In the genomic region with DNA sequence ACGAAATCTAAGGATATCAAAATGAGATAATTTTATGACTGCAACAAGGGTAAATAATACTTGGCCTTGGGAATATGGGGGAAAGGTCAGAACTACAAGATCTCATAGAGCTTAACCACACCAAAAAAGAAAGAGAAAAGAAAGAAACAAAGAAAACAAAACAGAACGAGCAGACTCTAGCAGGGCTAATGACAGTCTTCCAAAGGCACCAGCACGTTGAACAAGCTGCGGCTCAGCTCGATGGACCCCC, we compare ENCODE assay signal across 8 cellular contexts. TPM values are rescaled to one million over a fixed set of nuclear protein-coding genes. Genes with fewer than 3 reads are reported as not detected.
A peak's percentile ranks its signal among the peaks of the same experiment; 100 is the strongest.
DNase-seq lines count a peak whose midpoint lies in the region; ATAC-seq and TF ChIP-seq lines count a peak whose summit lies in the region.

No MANE protein-coding gene starts in this region.

- H3K9me3 Mint-ChIP-seq in T-helper 1 cell treated with Interleukin-12 subunit alpha and Interleukin-12 subunit beta and Interleukin-4 antibody, amounts not matched to agents 30 μg/mL and 1 μg/mL, for 36 hours: no peaks in the 10 kb centered on the region
- peaks cover 6% of the 10 kb centered on the region; the same call in 1 of the 2 replicates for H3K9me3 Mint-ChIP-seq in WTC11

- H3K4me1 Mint-ChIP-seq in T-helper 1 cell treated with Interleukin-12 subunit alpha and Interleukin-12 subunit beta and Interleukin-4 antibody, amounts not matched to agents 30 μg/mL and 1 μg/mL, for 36 hours (ENCODE audit: low read depth): peaks cover 31% of the 10 kb centered on the region
- H3K4me1 Mint-ChIP-seq in WTC11: peaks cover 34% of the 10 kb centered on the region

- no peak for TF ChIP-seq CTCF in WTC11 (IDR thresholded peaks at IDR 0.05)
- TF ChIP-seq CTCF in spleen (IDR thresholded peaks at IDR 0.05 in 8 of 11, conservative IDR thresholded peaks at IDR 0.05 in 3 of 11): no peak

- DNase-seq in T-helper 1 cell (no peak), WTC11 (ENCODE audit: low spot score) (no peak), iPS DF 6.9 (ENCODE audit: low read depth, low spot score) (no peak), spleen (no peak)

- CTCF ChIA-PET in WTC11 (lab: Charles Lee): interaction anchor here (0.6 to 3.8 kb wide), 10 partner anchors 9 to 861 kb away, joined by 3 to 19 read pairs (median 3); a partner anchor contains a TSS

- H3K27me3 ChIP-seq in iPS DF 6.9 (ENCODE audit: control insufficient read depth, insufficient read depth, low read length) (no peaks in the 10 kb centered on the region), spleen (replicated peaks in 1 of 7) (no peaks in the 10 kb centered on the region)

- no peak overlapping the region for H3K27ac ChIP-seq in iPS DF 6.9 (ENCODE audit: low read length)
- H3K27ac ChIP-seq in spleen: peak overlapping the region; percentile 81 to 97 (median 92)

- ATAC-seq in WTC11 (no peak), HG03460 (IDR thresholded peaks at IDR 0.05; ENCODE audit: unreplicated experiment) (no peak), GM18909 (IDR thresholded peaks at IDR 0.05; ENCODE audit: poor library complexity, unreplicated experiment) (no peak), HG02840 (IDR thresholded peaks at IDR 0.05; ENCODE audit: low FRiP score, unreplicated experiment) (no peak)

- H3K4me3 Mint-ChIP-seq in T-helper 1 cell treated with Interleukin-12 subunit alpha and Interleukin-12 subunit beta and Interleukin-4 antibody, amounts not matched to agents 30 μg/mL and 1 μg/mL, for 36 hours: peak overlapping the region; percentile 91
- H3K4me3 Mint-ChIP-seq in WTC11: peak overlapping the region; percentile 84

- H3K4me3 ChIP-seq in iPS DF 6.9 (ENCODE audit: low read length) (peak overlapping the region; percentile 81; the same call in 1 of the 2 replicates), spleen (peak overlapping the region; percentile 55 to 94 (median 84))

- no peak for TF ChIP-seq POLR2A in spleen (IDR thresholded peaks at IDR 0.05)

- POLR2A ChIA-PET in WTC11 (lab: Charles Lee): interaction anchor here (0.6 to 3.0 kb wide), 6 partner anchors 8 to 225 kb away, joined by 3 to 16 read pairs (median 5); a partner anchor contains a TSS

- peak overlapping the region; percentile 83 for H3K27ac Mint-ChIP-seq in T-helper 1 cell treated with Interleukin-12 subunit alpha and Interleukin-12 subunit beta and Interleukin-4 antibody, amounts not matched to agents 30 μg/mL and 1 μg/mL, for 36 hours
- peak overlapping the region; percentile 91 for H3K27ac Mint-ChIP-seq in WTC11

- H3K36me3 Mint-ChIP-seq in T-helper 1 cell treated with Interleukin-12 subunit alpha and Interleukin-12 subunit beta and Interleukin-4 antibody, amounts not matched to agents 30 μg/mL and 1 μg/mL, for 36 hours (ENCODE audit: low read depth): peaks cover 8% of the 10 kb centered on the region
- no peaks in the 10 kb centered on the region for H3K36me3 Mint-ChIP-seq in WTC11

- no peaks in the 10 kb centered on the region for H3K36me3 ChIP-seq in iPS DF 6.9 (ENCODE audit: control insufficient read depth, insufficient read depth, low read length)
- no peaks in the 10 kb centered on the region for H3K36me3 ChIP-seq in spleen

- no CpG with 5 or more reads among the region's 5 CpGs for WGBS in iPS DF 6.9 (ENCODE audit: insufficient coverage, insufficient read length)
- 0 to 3% (median 0%) methylated on average over 5 of the region's 5 CpGs for WGBS in spleen, 5 donors

- no peaks in the 10 kb centered on the region for H3K27me3 Mint-ChIP-seq in T-helper 1 cell treated with Interleukin-12 subunit alpha and Interleukin-12 subunit beta and Interleukin-4 antibody, amounts not matched to agents 30 μg/mL and 1 μg/mL, for 36 hours (ENCODE audit: low read depth)
- no peaks in the 10 kb centered on the region for H3K27me3 Mint-ChIP-seq in WTC11 (ENCODE audit: low read depth)

- H3K4me1 ChIP-seq in iPS DF 6.9 (ENCODE audit: control insufficient read depth, insufficient read depth, low read length): no peaks in the 10 kb centered on the region; the same call in 1 of the 2 replicates
- peaks cover 10 to 56% (median 39%) of the 10 kb centered on the region in 6 donors for H3K4me1 ChIP-seq in spleen

- no peaks in the 10 kb centered on the region for H3K9me3 ChIP-seq in iPS DF 6.9 (ENCODE audit: control insufficient read depth, insufficient read depth, low read length)
- no peaks in the 10 kb centered on the region for H3K9me3 ChIP-seq in spleen

- intact Hi-C loops in spleen (cut with DNase I; ENCODE audit: low total_unique reads): loop anchor here (10.0 kb wide), 1 partner anchor 705 kb away; no protein-coding TSS in a partner anchor

TF ChIP-seq in WTC11, 78 proteins besides CTCF, POLR2A, EP300 and RAD21 (continues in another document):
- TF ChIP-seq, protein P1, sequence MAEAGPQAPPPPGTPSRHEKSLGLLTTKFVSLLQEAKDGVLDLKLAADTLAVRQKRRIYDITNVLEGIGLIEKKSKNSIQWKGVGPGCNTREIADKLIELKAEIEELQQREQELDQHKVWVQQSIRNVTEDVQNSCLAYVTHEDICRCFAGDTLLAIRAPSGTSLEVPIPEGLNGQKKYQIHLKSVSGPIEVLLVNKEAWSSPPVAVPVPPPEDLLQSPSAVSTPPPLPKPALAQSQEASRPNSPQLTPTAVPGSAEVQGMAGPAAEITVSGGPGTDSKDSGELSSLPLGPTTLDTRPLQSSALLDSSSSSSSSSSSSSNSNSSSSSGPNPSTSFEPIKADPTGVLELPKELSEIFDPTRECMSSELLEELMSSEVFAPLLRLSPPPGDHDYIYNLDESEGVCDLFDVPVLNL (CRISPR knock-in tag; IDR thresholded peaks at IDR 0.05; ENCODE audit: borderline replicate concordance, low read depth): no peak
- TF ChIP-seq, protein P2, sequence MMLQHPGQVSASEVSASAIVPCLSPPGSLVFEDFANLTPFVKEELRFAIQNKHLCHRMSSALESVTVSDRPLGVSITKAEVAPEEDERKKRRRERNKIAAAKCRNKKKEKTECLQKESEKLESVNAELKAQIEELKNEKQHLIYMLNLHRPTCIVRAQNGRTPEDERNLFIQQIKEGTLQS (CRISPR knock-in tag; conservative IDR thresholded peaks at IDR 0.05): no peak
- TF ChIP-seq JAZF1 (CRISPR knock-in tag; IDR thresholded peaks at IDR 0.05) (no peak), ATF1 (CRISPR knock-in tag; IDR thresholded peaks at IDR 0.05) (no peak), CREB1 (CRISPR knock-in tag; IDR thresholded peaks at IDR 0.05) (no peak)
- TF ChIP-seq, protein P3, sequence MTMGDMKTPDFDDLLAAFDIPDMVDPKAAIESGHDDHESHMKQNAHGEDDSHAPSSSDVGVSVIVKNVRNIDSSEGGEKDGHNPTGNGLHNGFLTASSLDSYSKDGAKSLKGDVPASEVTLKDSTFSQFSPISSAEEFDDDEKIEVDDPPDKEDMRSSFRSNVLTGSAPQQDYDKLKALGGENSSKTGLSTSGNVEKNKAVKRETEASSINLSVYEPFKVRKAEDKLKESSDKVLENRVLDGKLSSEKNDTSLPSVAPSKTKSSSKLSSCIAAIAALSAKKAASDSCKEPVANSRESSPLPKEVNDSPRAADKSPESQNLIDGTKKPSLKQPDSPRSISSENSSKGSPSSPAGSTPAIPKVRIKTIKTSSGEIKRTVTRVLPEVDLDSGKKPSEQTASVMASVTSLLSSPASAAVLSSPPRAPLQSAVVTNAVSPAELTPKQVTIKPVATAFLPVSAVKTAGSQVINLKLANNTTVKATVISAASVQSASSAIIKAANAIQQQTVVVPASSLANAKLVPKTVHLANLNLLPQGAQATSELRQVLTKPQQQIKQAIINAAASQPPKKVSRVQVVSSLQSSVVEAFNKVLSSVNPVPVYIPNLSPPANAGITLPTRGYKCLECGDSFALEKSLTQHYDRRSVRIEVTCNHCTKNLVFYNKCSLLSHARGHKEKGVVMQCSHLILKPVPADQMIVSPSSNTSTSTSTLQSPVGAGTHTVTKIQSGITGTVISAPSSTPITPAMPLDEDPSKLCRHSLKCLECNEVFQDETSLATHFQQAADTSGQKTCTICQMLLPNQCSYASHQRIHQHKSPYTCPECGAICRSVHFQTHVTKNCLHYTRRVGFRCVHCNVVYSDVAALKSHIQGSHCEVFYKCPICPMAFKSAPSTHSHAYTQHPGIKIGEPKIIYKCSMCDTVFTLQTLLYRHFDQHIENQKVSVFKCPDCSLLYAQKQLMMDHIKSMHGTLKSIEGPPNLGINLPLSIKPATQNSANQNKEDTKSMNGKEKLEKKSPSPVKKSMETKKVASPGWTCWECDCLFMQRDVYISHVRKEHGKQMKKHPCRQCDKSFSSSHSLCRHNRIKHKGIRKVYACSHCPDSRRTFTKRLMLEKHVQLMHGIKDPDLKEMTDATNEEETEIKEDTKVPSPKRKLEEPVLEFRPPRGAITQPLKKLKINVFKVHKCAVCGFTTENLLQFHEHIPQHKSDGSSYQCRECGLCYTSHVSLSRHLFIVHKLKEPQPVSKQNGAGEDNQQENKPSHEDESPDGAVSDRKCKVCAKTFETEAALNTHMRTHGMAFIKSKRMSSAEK (CRISPR knock-in tag; IDR thresholded peaks at IDR 0.05; ENCODE audit: borderline replicate concordance): no peak
- TF ChIP-seq, protein P4, sequence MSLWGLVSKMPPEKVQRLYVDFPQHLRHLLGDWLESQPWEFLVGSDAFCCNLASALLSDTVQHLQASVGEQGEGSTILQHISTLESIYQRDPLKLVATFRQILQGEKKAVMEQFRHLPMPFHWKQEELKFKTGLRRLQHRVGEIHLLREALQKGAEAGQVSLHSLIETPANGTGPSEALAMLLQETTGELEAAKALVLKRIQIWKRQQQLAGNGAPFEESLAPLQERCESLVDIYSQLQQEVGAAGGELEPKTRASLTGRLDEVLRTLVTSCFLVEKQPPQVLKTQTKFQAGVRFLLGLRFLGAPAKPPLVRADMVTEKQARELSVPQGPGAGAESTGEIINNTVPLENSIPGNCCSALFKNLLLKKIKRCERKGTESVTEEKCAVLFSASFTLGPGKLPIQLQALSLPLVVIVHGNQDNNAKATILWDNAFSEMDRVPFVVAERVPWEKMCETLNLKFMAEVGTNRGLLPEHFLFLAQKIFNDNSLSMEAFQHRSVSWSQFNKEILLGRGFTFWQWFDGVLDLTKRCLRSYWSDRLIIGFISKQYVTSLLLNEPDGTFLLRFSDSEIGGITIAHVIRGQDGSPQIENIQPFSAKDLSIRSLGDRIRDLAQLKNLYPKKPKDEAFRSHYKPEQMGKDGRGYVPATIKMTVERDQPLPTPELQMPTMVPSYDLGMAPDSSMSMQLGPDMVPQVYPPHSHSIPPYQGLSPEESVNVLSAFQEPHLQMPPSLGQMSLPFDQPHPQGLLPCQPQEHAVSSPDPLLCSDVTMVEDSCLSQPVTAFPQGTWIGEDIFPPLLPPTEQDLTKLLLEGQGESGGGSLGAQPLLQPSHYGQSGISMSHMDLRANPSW (CRISPR knock-in tag; conservative IDR thresholded peaks at IDR 0.05; ENCODE audit: low read depth): no peak

RNA-seq across cellular contexts. Expression of a gene that starts 0.7 kb away (rescaled TPM):
- 28.5 to 30.2 TPM (median 29.1 TPM) in 3 replicates for total RNA-seq in WTC11 (2021)
- 10 to 100 TPM; 28.1 to 65.3 (median 51.3) TPM for total RNA-seq in spleen
- 10 to 100 TPM; 21.3 to 34.3 (median 25.9) TPM for polyA plus RNA-seq in spleen

RNA-seq across cellular contexts. Expression of a gene that starts 52.4 kb away (rescaled TPM):
- total RNA-seq in WTC11 (2021): 22.4 to 27.2 TPM (median 25.3 TPM) in 3 replicates
- 10 to 100 TPM; 16.8 to 29.4 (median 23.3) TPM for total RNA-seq in spleen
- 10 to 100 TPM; 11.8 to 15.3 (median 12.2) TPM for polyA plus RNA-seq in spleen
